1 cellular context compared by ENCODE assay signal in the genomic region with DNA sequence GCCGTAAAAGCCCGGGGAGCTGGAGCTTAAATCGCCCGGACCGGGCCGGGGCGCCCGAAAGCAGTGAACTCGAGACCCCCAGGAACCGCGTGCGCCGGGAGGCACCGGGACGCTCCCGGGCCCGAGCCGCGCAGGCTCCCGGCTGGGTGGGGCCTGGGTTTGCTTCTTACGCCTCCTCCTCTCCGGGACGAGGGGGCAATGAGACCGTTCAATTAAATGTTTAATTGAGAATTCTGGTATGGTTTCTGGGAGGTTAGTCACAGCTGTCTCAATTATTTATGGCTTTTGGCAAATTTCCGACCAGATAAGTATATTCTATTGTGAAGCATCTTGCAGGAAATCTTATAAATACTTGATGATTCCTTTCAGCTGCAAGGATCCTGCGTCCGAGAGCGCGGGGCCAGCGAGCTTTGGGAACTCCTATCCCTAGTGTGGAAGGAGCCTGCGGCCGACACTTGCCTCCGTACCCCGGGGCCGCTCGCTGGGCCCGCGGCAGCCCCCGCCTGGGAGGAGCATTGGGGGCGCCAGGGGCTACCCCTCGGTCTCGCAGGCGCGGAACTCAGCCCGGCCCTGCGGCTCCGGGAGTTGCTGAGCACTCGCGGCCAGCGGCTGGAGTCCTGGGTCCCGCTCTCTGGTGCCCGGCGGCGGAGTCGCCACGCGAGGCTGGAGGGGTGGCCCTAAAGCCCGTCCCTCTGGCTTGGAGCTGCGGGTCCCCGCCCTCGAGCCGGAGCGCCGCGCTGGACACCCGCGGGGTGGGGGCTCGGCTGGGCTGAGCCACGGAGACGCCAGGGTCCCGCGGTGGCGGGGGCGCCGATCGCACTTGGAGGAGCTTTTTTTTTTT.
TF ChIP-seq lines count a peak whose summit lies in the region.

No MANE protein-coding gene starts in this region.

TF ChIP-seq in IMR-90, 13 proteins besides CTCF, POLR2A, EP300 and RAD21 (continued from another document):
- no peak for TF ChIP-seq CEBPB (IDR thresholded peaks at IDR 0.05; ENCODE audit: low read depth, low read length)
- TF ChIP-seq MXI1 (IDR thresholded peaks at IDR 0.05; ENCODE audit: borderline replicate concordance, low read depth, low read length), result no peak
- TF ChIP-seq, protein P1, sequence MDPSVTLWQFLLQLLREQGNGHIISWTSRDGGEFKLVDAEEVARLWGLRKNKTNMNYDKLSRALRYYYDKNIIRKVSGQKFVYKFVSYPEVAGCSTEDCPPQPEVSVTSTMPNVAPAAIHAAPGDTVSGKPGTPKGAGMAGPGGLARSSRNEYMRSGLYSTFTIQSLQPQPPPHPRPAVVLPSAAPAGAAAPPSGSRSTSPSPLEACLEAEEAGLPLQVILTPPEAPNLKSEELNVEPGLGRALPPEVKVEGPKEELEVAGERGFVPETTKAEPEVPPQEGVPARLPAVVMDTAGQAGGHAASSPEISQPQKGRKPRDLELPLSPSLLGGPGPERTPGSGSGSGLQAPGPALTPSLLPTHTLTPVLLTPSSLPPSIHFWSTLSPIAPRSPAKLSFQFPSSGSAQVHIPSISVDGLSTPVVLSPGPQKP (IDR thresholded peaks at IDR 0.05; ENCODE audit: borderline replicate concordance, low read depth, low read length), result no peak
- TF ChIP-seq NFE2L2 (IDR thresholded peaks at IDR 0.05; ENCODE audit: low read depth, low read length), result no peak
- no peak for TF ChIP-seq MAZ (IDR thresholded peaks at IDR 0.05; ENCODE audit: borderline replicate concordance, low read depth, low read length)
